7 cellular contexts compared by ENCODE assay signal in genomic region chr4:81153714-81154323, GRCh38.
A peak's percentile ranks its signal among the peaks of the same experiment; 100 is the strongest.
DNase-seq lines count a peak whose midpoint lies in the region; ATAC-seq, FAIRE-seq and TF ChIP-seq lines count a peak whose summit lies in the region.
"Not testable (repeated sequence)": the region's sequence is repeated elsewhere in the genome, so short reads cannot be mapped to it uniquely, and the experiment has no call there.

No MANE protein-coding gene starts in this region.

- H3K4me1 Mint-ChIP-seq in GM23338; activated naive CD8-positive, alpha-beta T cell treated with anti-CD3 and anti-CD28 coated beads, Interleukin-2, amount 10 ng/mL, durations not matched to agents 7 days and 5 days: not testable (repeated sequence)

- H3K9me2 ChIP-seq in GM23338 (ENCODE audit: insufficient read depth) = not testable (repeated sequence)

- TF ChIP-seq EP300 in esophagus muscularis mucosa (IDR thresholded peaks at IDR 0.05); HepG2 (IDR thresholded peaks at IDR 0.05; ENCODE audit: low read depth in 2 of 2, low read length in 2 of 2); HepG2 (CRISPR knock-in tag; IDR thresholded peaks at IDR 0.05; ENCODE audit: borderline replicate concordance): not testable (repeated sequence)

- peak; percentile 74 for ATAC-seq in GM23338
- not testable (repeated sequence) for ATAC-seq in activated naive CD8-positive, alpha-beta T cell treated with anti-CD3 and anti-CD28 coated beads, Interleukin-2, amount 10 ng/mL, durations not matched to agents 7 days and 5 days (ENCODE audit: low read depth); HepG2

- H3K4me3 ChIP-seq in GM23338 = peak overlapping the region; percentile 58
- H3K4me3 ChIP-seq in esophagus muscularis mucosa = peak overlapping the region; percentile 34 to 59 (median 45)
- H3K4me3 ChIP-seq in HepG2 (replicated peaks in 1 of 3; ENCODE audit: insufficient read depth in 1 of 3, low read depth in 2 of 3, low read length in 3 of 3) = peak overlapping the region in 2 of 3 experiments; percentile 16 to 38; a peak in 2 of 6 replicates
- peak overlapping the region in 5 of 7 experiments; percentile 12 to 42 (median 36) for H3K4me3 ChIP-seq in skin epidermis

- TF ChIP-seq POLR2A in esophagus muscularis mucosa (IDR thresholded peaks at IDR 0.05; ENCODE audit: low read depth); HepG2 (IDR thresholded peaks at IDR 0.05; ENCODE audit: insufficient read depth in 1 of 2, low read depth in 2 of 2, low read length in 2 of 2): not testable (repeated sequence)

- 67% methylated on average over 12 of the region's 30 CpGs for WGBS in esophagus muscularis mucosa
- whole genome bisulfite sequencing in HepG2 (ENCODE audit: low lambda C conversion rate) = 33% methylated on average over 13 of the region's 30 CpGs

- H4K20me1 ChIP-seq in GM23338 (replicated peaks; ENCODE audit: insufficient read depth); HepG2 (ENCODE audit: insufficient read depth, low read length): not testable (repeated sequence)

- H3K4me1 ChIP-seq in GM23338 (ENCODE audit: insufficient read depth); esophagus muscularis mucosa; HepG2 (ENCODE audit: insufficient read depth, low read length): not testable (repeated sequence)

- H2AFZ ChIP-seq in GM23338 = peak overlapping the region; percentile 35; the same call in 1 of the 2 replicates
- H2AFZ ChIP-seq in HepG2 (ENCODE audit: low read length) = not testable (repeated sequence)

- intact Hi-C loops in esophagus muscularis mucosa (cut with DNase I); HepG2 (cut with micrococcal nuclease; ENCODE audit: unreplicated experiment): not testable (repeated sequence)

- DNase-seq in GM23338 (ENCODE audit: low spot score) (peak; percentile 58), NCI-H2227 treated with DMSO at 0.1 percent for 48 hours (lab: John Stamatoyannopoulos, UW) (peak; percentile 48)
- DNase-seq in activated CD4-positive, alpha-beta T cell treated with anti-CD3 and anti-CD28 coated beads for 1 hour = peak; percentile 7
- peak; percentile 37 for DNase-seq in activated naive CD8-positive, alpha-beta T cell treated with anti-CD3 and anti-CD28 coated beads, Interleukin-2, amount 10 ng/mL, durations not matched to agents 7 days and 5 days
- not testable (repeated sequence) for DNase-seq in esophagus muscularis mucosa (ENCODE audit: extremely low spot score); HepG2 (ENCODE audit: low spot score)

- H3K4me3 Mint-ChIP-seq in GM23338 = peak overlapping the region; percentile 59
- peak overlapping the region; percentile 85 for H3K4me3 Mint-ChIP-seq in activated naive CD8-positive, alpha-beta T cell treated with anti-CD3 and anti-CD28 coated beads, Interleukin-2, amount 10 ng/mL, durations not matched to agents 7 days and 5 days

- TF ChIP-seq CTCF in GM23338 (conservative IDR thresholded peaks at IDR 0.05; ENCODE audit: low read depth in 2 of 2); esophagus muscularis mucosa (IDR thresholded peaks at IDR 0.05); HepG2 (CRISPR knock-in tag; IDR thresholded peaks at IDR 0.05): not testable (repeated sequence)

- H3K4me2 ChIP-seq in GM23338 (peak overlapping the region; percentile 72), HepG2 (ENCODE audit: low read depth, low read length) (peak overlapping the region; percentile 51)

- FAIRE-seq in HepG2 (lab: Jason Lieb, UNC) = not testable (repeated sequence)

- peak overlapping the region; percentile 91 for H3K27ac ChIP-seq in GM23338 (ENCODE audit: low read depth)
- peak overlapping the region; percentile 48 to 59 (median 54) for H3K27ac ChIP-seq in esophagus muscularis mucosa (replicated peaks in 1 of 4)
- not testable (repeated sequence) for H3K27ac ChIP-seq in HepG2 (ENCODE audit: extremely low read length, insufficient read depth, low read length)
- H3K27ac ChIP-seq in skin epidermis = peak overlapping the region in 11 of 21 experiments; percentile 18 to 74 (median 58)

- H3K27ac Mint-ChIP-seq in GM23338 = peak overlapping the region; percentile 92
- peak overlapping the region; percentile 77 for H3K27ac Mint-ChIP-seq in activated naive CD8-positive, alpha-beta T cell treated with anti-CD3 and anti-CD28 coated beads, Interleukin-2, amount 10 ng/mL, durations not matched to agents 7 days and 5 days

- CTCF ChIA-PET in HepG2 (lab: Yijun Ruan, JAX; ENCODE audit: low intra/inter-chr PET ratio, low total read pairs) = not testable (repeated sequence)

- peaks cover 16% of the 10 kb centered on the region; the same call in 2 of the 3 replicates for H3K36me3 Mint-ChIP-seq in GM23338 (ENCODE audit: low read depth)
- H3K36me3 Mint-ChIP-seq in activated naive CD8-positive, alpha-beta T cell treated with anti-CD3 and anti-CD28 coated beads, Interleukin-2, amount 10 ng/mL, durations not matched to agents 7 days and 5 days = not testable (repeated sequence)

- H3K27me3 ChIP-seq in GM23338 (ENCODE audit: insufficient read depth); esophagus muscularis mucosa; HepG2 (ENCODE audit: control insufficient read depth in 1 of 2, insufficient read depth in 2 of 2, low read length in 2 of 2): not testable (repeated sequence)

- H3K27me3 Mint-ChIP-seq in GM23338 (ENCODE audit: insufficient read depth, low read depth, poor library complexity); activated naive CD8-positive, alpha-beta T cell treated with anti-CD3 and anti-CD28 coated beads, Interleukin-2, amount 10 ng/mL, durations not matched to agents 7 days and 5 days: not testable (repeated sequence)

- H3K9me3 ChIP-seq in esophagus muscularis mucosa; HepG2 (ENCODE audit: low read length): not testable (repeated sequence)

- not testable (repeated sequence) for H3F3A ChIP-seq in GM23338 (replicated peaks; ENCODE audit: low read depth)

- H3K36me3 ChIP-seq in GM23338 (ENCODE audit: insufficient read depth); esophagus muscularis mucosa; HepG2 (replicated peaks in 1 of 2; ENCODE audit: control insufficient read depth in 1 of 2, insufficient read depth in 2 of 2, low read length in 2 of 2): not testable (repeated sequence)

- H3K9me3 Mint-ChIP-seq in GM23338 = peaks cover 25% of the 10 kb centered on the region; the same call in 2 of the 3 replicates
- not testable (repeated sequence) for H3K9me3 Mint-ChIP-seq in activated naive CD8-positive, alpha-beta T cell treated with anti-CD3 and anti-CD28 coated beads, Interleukin-2, amount 10 ng/mL, durations not matched to agents 7 days and 5 days

- in situ Hi-C loops in HepG2 (cut with HindIII; ENCODE audit: extremely low pct_ligation_motif_present, low pct_unique_long_range_greater_than_20kb) = not testable (repeated sequence)

- BruUV-seq in HepG2 (replicated peaks; lab: Mats Ljungman, UMichigan) = not testable (repeated sequence)

- H3K79me2 ChIP-seq in GM23338 (replicated peaks; ENCODE audit: insufficient read depth); HepG2 (ENCODE audit: insufficient read depth, low read length): not testable (repeated sequence)

- POLR2A ChIA-PET in activated naive CD8-positive, alpha-beta T cell treated with anti-CD3 and anti-CD28 coated beads, Interleukin-2, amount 10 ng/mL, durations not matched to agents 7 days and 5 days (lab: Charles Lee); HepG2 (lab: Yijun Ruan, JAX): not testable (repeated sequence)

- not testable (repeated sequence) for TF ChIP-seq RAD21 in HepG2 (CRISPR knock-in tag; IDR thresholded peaks at IDR 0.05)

- H3K9ac ChIP-seq in HepG2 (ENCODE audit: insufficient read depth, low read depth, low read length) = not testable (repeated sequence)

TF ChIP-seq in HepG2, 621 proteins besides CTCF, POLR2A, EP300 and RAD21:
- TF ChIP-seq FOXA1 (IDR thresholded peaks at IDR 0.05) = not testable (repeated sequence)
- TF ChIP-seq FOXA1 (CRISPR knock-in tag; IDR thresholded peaks at IDR 0.05) = peak; percentile 64; the same call in 1 of the 2 replicates
- peak; percentile 46; the same call in 1 of the 2 replicates for TF ChIP-seq FOXA3 (CRISPR knock-in tag; IDR thresholded peaks at IDR 0.05)
